Comparison of ENCODE assay signal across 24 cellular contexts in the genomic region with DNA sequence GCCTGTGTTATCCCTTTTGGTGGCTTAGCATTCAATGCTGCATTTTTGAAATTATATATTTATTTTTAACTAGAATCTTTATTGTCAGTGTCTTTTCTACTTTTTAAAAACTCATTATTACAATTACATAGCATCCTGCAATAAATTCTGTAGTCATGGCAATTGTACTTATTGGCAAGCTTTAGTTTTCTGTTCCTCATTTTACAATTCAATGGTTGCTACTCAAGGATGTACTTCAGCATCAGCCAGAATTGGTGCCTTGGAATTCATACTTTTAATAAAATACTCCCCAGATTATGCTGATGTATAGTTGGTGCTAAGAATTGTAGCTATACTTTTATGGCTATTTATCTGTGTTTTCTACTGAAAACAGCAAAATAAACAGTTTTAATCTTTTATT.
"Had no signal": no experiment of that assay in that cellular context is flagged by ENCODE, and none has a peak within 500 bp of the region (broad histone marks: within the 10 kb centered on the region; RNA-seq: fewer than 3 reads in every experiment).

No MANE protein-coding gene starts in this region.

- DNase-seq: colonic mucosa; effector CD8-positive, alpha-beta T cell; endodermal cell; foreskin keratinocyte; heart left ventricle; kidney; left lung; mammary epithelial cell; mesendoderm; midbrain; naive thymus-derived CD4-positive, alpha-beta T cell; nucleus accumbens; sigmoid colon; spleen; stimulated activated CD4-positive, alpha-beta T cell treated with anti-CD3 and anti-CD28 coated beads, Interleukin-4, amount 100 ng/mL, for 4 hours; stimulated activated naive CD8-positive, alpha-beta T cell treated with anti-CD3 and anti-CD28 coated beads, Interleukin-15, Interleukin-2, amounts not matched to agents 100 U/mL and 50 U/mL, for 24 hours; substantia nigra; testis; tibial artery had no signal

- H3K4me2 ChIP-seq: hepatocyte had no signal

- H3K4me1 ChIP-seq: colonic mucosa, foreskin keratinocyte, gastroesophageal sphincter, heart left ventricle, left lung, prostate gland, right atrium auricular region, sigmoid colon, spleen, testis had no signal

- H3K27me3 ChIP-seq: colonic mucosa, foreskin keratinocyte, gastroesophageal sphincter, heart left ventricle, hepatocyte, left lung, right atrium auricular region, sigmoid colon, spleen, testis, tibial artery had no signal

- H3K36me3 ChIP-seq: colonic mucosa, gastroesophageal sphincter, heart left ventricle, left lung, prostate gland, right atrium auricular region, sigmoid colon, spleen, tibial artery had no signal

- H3K27ac ChIP-seq: colonic mucosa, epithelial cell of prostate, foreskin keratinocyte, gastroesophageal sphincter, heart left ventricle, hepatocyte, left lung, prostate gland, right atrium auricular region, sigmoid colon, spleen, testis, tibial artery had no signal

- H2AFZ ChIP-seq: hepatocyte had no signal

- H3K4me3 ChIP-seq: colonic mucosa, gastroesophageal sphincter, heart left ventricle, hepatocyte, left lung, prostate gland, right atrium auricular region, sigmoid colon, spleen, testis, tibial artery had no signal

- H3K79me2 ChIP-seq: hepatocyte had no signal

- H3K9me3 ChIP-seq: colonic mucosa, gastroesophageal sphincter, heart left ventricle, left lung, prostate gland, right atrium auricular region, sigmoid colon, spleen, testis, tibial artery had no signal
